In genomic region chrX:2498781-2499302, GRCh38 we compare ENCODE assay signal across 8 cellular contexts. TPM values are rescaled to one million over a fixed set of nuclear protein-coding genes. Genes with fewer than 3 reads are reported as not detected.
DNase-seq lines count a peak whose midpoint lies in the region; ATAC-seq and TF ChIP-seq lines count a peak whose summit lies in the region.

No MANE protein-coding gene starts in this region.

- H4K20me1 ChIP-seq in mammary epithelial cell (ENCODE audit: insufficient read depth, low read length) = no peaks in the 10 kb centered on the region

- H3K4me3 Mint-ChIP-seq in activated T-cell treated with anti-CD3 and anti-CD28 coated beads, Interleukin-2, amount 50 U/mL, for 72 hours = peak overlapping the region; percentile 85 to 87

- peaks cover 45% of the 10 kb centered on the region for H3K79me2 ChIP-seq in mammary epithelial cell (ENCODE audit: insufficient read depth, low read length)

- CTCF ChIA-PET in mammary epithelial cell (lab: Charles Lee; ENCODE audit: low non-redundant PET) = no interaction called here

- H3K27me3 Mint-ChIP-seq in activated T-cell treated with anti-CD3 and anti-CD28 coated beads, Interleukin-2, amount 50 U/mL, for 72 hours (ENCODE audit: low read depth) = no peaks in the 10 kb centered on the region

- H2AFZ ChIP-seq in mammary epithelial cell (ENCODE audit: low read depth, low read length) = no peak overlapping the region

- in situ Hi-C loops in mammary epithelial cell (cut with MboI; ENCODE audit: low sequenced_read_pairs in 2 of 2) = no loop called here

- peak overlapping the region; percentile 93 for H3K27ac Mint-ChIP-seq in activated T-cell treated with anti-CD3 and anti-CD28 coated beads, Interleukin-2, amount 50 U/mL, for 72 hours

- dilution Hi-C loops in mammary epithelial cell (cut with HindIII; ENCODE audit: low sequenced_read_pairs) = no loop called here

- no peak for TF ChIP-seq CTCF in mammary epithelial cell (conservative IDR thresholded peaks at IDR 0.05 in 1 of 2, IDR thresholded peaks at IDR 0.05 in 1 of 2; ENCODE audit: extremely low read depth in 1 of 2, insufficient read depth in 1 of 2, low read depth in 1 of 2, low read length in 2 of 2)

- H3K36me3 ChIP-seq in mammary epithelial cell (ENCODE audit: insufficient read depth, low read length) = no peaks in the 10 kb centered on the region

- H3K27me3 ChIP-seq in mammary epithelial cell (ENCODE audit: insufficient read depth, low read length) = no peaks in the 10 kb centered on the region

- 36% methylated on average over 10 of the region's 10 CpGs for WGBS in mammary epithelial cell (ENCODE audit: low coverage, missing lambda C conversion rate)

- no peaks in the 10 kb centered on the region for H3K4me1 ChIP-seq in mammary epithelial cell (ENCODE audit: insufficient read depth, low read length)

- ATAC-seq in activated T-cell treated with anti-CD3 and anti-CD28 coated beads, Interleukin-2, amount 50 U/mL, for 72 hours (replicated peaks in 1 of 2) = no peak
- ATAC-seq in left colon = peak; percentile 72
- ATAC-seq in GM18502 (IDR thresholded peaks at IDR 0.05; ENCODE audit: poor library complexity, unreplicated experiment) = no peak

- DNase-seq in activated T-cell treated with anti-CD3 and anti-CD28 coated beads, Interleukin-2, amount 50 U/mL, for 72 hours = no peak
- DNase-seq in activated T-cell treated with anti-CD3 and anti-CD28 coated beads, Interleukin-2, amount 50 U/mL, for 48 hours = no peak
- no peak for DNase-seq in mammary epithelial cell
- peak; percentile 45 to 51 for DNase-seq in left colon
- no peak for DNase-seq in activated CD4-positive, alpha-beta T cell treated with anti-CD3 and anti-CD28 coated beads for 48 hours
- no peak for DNase-seq in NCI-H2081 treated with DMSO at 0.1 percent for 48 hours (lab: John Stamatoyannopoulos, UW)

- no peaks in the 10 kb centered on the region for H3K9me3 ChIP-seq in mammary epithelial cell (replicated peaks; ENCODE audit: insufficient read depth, low read length)

- BruUV-seq in mammary epithelial cell (replicated peaks; lab: Mats Ljungman, UMichigan) = no TSS peak

- no peaks in the 10 kb centered on the region for H3K36me3 Mint-ChIP-seq in activated T-cell treated with anti-CD3 and anti-CD28 coated beads, Interleukin-2, amount 50 U/mL, for 72 hours (ENCODE audit: insufficient read depth in 2 of 2)

- H3K4me1 Mint-ChIP-seq in activated T-cell treated with anti-CD3 and anti-CD28 coated beads, Interleukin-2, amount 50 U/mL, for 72 hours (ENCODE audit: low read depth) = peaks cover 23% of the 10 kb centered on the region

- H3K27ac ChIP-seq in mammary epithelial cell (ENCODE audit: insufficient read depth, low read depth, low read length) (no peak overlapping the region), temporal lobe (ENCODE audit: low read depth, low read length) (peak overlapping the region; percentile 65)

- peak overlapping the region; percentile 2 for H3K9ac ChIP-seq in mammary epithelial cell (ENCODE audit: insufficient read depth, low read length)

- H3K4me3 ChIP-seq in mammary epithelial cell (replicated peaks in 1 of 3; ENCODE audit: insufficient read depth in 1 of 3, low read depth in 2 of 3, low read length in 3 of 3) = peak overlapping the region in 2 of 3 experiments; percentile 4 to 17

- peak overlapping the region; percentile 60 for H3K4me2 ChIP-seq in mammary epithelial cell (ENCODE audit: insufficient read depth, low read depth, low read length)

- intact Hi-C loops in mammary epithelial cell (cut with micrococcal nuclease) = no loop called here
- intact Hi-C loops in left colon (cut with DNase I, micrococcal nuclease) = no loop called here

- no peaks in the 10 kb centered on the region for H3K9me3 Mint-ChIP-seq in activated T-cell treated with anti-CD3 and anti-CD28 coated beads, Interleukin-2, amount 50 U/mL, for 72 hours

RNA-seq across cellular contexts. Expression of gene DHRSX, which starts 1.9 kb away (rescaled TPM):
- 10 to 100 TPM; 24.0 to 26.0 TPM for total RNA-seq in activated T-cell treated with anti-CD3 and anti-CD28 coated beads, Interleukin-2, amount 50 U/mL, for 72 hours
- total RNA-seq in mammary epithelial cell = 10 to 100 TPM; 14.3 to 21.7 TPM
- 11.8 TPM for polyA plus RNA-seq in mammary epithelial cell
- 13.0 TPM for polyA minus RNA-seq in mammary epithelial cell
- total RNA-seq in left colon = 10 to 100 TPM; 32.2 to 38.1 TPM
- total RNA-seq in temporal lobe = 17.5 TPM

RNA-seq across cellular contexts. Expression of gene ZBED1, which starts 1.9 kb away (rescaled TPM):
- total RNA-seq in activated T-cell treated with anti-CD3 and anti-CD28 coated beads, Interleukin-2, amount 50 U/mL, for 72 hours = 10 to 100 TPM; 24.5 to 28.5 TPM
- total RNA-seq in mammary epithelial cell (10 to 100 TPM; 11.9 to 42.0 TPM), left colon (10 to 100 TPM; 41.5 to 56.3 TPM), temporal lobe (27.3 TPM)
- polyA plus RNA-seq in mammary epithelial cell = 9.1 TPM
- 20.4 TPM for polyA minus RNA-seq in mammary epithelial cell

Comparison
In these comparisons a context has a peak if more than half of its experiments do, and no peak if none do; other contexts are left out.
1. DNase-seq: peak in left colon (2 of 2); none in activated T-cell treated with anti-CD3 and anti-CD28 coated beads, Interleukin-2, amount 50 U/mL, for 72 hours (0 of 2), activated T-cell treated with anti-CD3 and anti-CD28 coated beads, Interleukin-2, amount 50 U/mL, for 48 hours (0 of 2), mammary epithelial cell (single experiment), activated CD4-positive, alpha-beta T cell treated with anti-CD3 and anti-CD28 coated beads for 48 hours (single experiment) and NCI-H2081 treated with DMSO at 0.1 percent for 48 hours (single experiment).